Comparison of ENCODE assay signal across 11 cellular contexts in the genomic region with DNA sequence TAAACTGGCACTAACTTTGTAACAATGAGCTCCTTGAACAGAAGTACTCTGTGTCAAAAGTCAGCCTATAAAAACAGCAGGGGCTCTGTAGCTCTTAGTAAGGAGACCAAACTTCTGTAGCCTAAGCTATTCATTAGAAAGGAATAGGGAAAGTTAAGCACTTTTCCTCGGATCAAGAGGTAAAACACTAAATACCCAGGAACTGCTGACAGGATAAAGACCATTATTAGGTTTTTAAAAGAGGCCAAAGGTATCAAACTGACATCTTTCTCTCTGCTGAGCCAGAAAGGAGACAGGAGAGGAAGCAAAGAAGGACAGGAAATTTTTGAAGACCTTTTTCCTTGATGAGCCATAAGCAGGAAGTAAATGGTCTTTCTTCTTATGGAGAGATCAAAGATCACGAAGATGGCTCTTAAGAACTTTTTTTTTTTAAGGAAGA. TPM values are rescaled to one million over a fixed set of nuclear protein-coding genes. Genes with fewer than 3 reads are reported as not detected.
DNase-seq lines count a peak whose midpoint lies in the region; ATAC-seq and TF ChIP-seq lines count a peak whose summit lies in the region.
"Had no signal": no experiment of that assay in that cellular context is flagged by ENCODE, and none has a peak within 500 bp of the region (broad histone marks: within the 10 kb centered on the region; RNA-seq: fewer than 3 reads in every experiment).

No MANE protein-coding gene starts in this region.

- peak overlapping the region; percentile 28; the same call in 1 of the 2 replicates for H3K4me3 ChIP-seq in SK-N-MC
- H3K4me3 ChIP-seq: GM23248 had no signal

- H3K9me3 ChIP-seq in SK-N-MC (ENCODE audit: low read depth, low read length), result no peaks in the 10 kb centered on the region

- peak; percentile 5 for DNase-seq in H4 (ENCODE audit: low spot score)
- DNase-seq in SK-N-MC (ENCODE audit: low read depth, low spot score), result no peak
- no peak for DNase-seq in left colon
- no peak for DNase-seq in mucosa of gallbladder (ENCODE audit: low spot score)
- no peak for DNase-seq in SHP77 treated with DMSO at 0.1 percent for 48 hours (lab: John Stamatoyannopoulos, UW)
- DNase-seq: activated naive CD4-positive, alpha-beta T cell treated with anti-CD3 and anti-CD28 coated beads, Interleukin-2, amount 10 ng/mL, durations not matched to agents 7 days and 5 days; GM23248; MM.1S had no signal

- H3K36me3 ChIP-seq in SK-N-MC (ENCODE audit: insufficient read depth, low read length), result peaks cover 17% of the 10 kb centered on the region

- intact Hi-C loops in left colon (cut with DNase I, micrococcal nuclease), result loop anchor here in 1 of 2 donors (10.0 kb wide), 1 partner anchor 891 kb away; no protein-coding TSS in a partner anchor

- H3K27ac ChIP-seq in 22Rv1 (peak overlapping the region; percentile 31), SK-N-MC (peak overlapping the region; percentile 38; the same call in 1 of the 2 replicates)
- H3K27ac ChIP-seq: GM23248 had no signal

- ATAC-seq in left colon (peak; percentile 93), GM18502 (IDR thresholded peaks at IDR 0.05; ENCODE audit: poor library complexity, unreplicated experiment) (no peak), HG03439 (IDR thresholded peaks at IDR 0.05; ENCODE audit: unreplicated experiment) (no peak)

- peak overlapping the region; percentile 41 for H3K9ac ChIP-seq in SK-N-MC (ENCODE audit: insufficient read length)
- H3K9ac ChIP-seq: GM23248 had no signal

- TF ChIP-seq CTCF in 22Rv1 (IDR thresholded peaks at IDR 0.05), result no peak

RNA-seq across cellular contexts. Expression of gene ANAPC10, which starts 31.9 kb away (rescaled TPM):
- 32.3 and 38.2 TPM in 2 replicates for total RNA-seq in H4 (2014; rRNA removed; shearing (Covaris generic))
- total RNA-seq in left colon, result 10 to 100 TPM in 1 of 2 donors, 1 to 10 TPM in 1; 9.9 to 11.8 TPM
- 13.6 TPM for total RNA-seq in mucosa of gallbladder

RNA-seq across cellular contexts. Expression of gene ABCE1, which starts 32.0 kb away (rescaled TPM):
- total RNA-seq in H4 (2014; rRNA removed; shearing (Covaris generic)), result 127 and 165 TPM in 2 replicates
- 10 to 100 TPM; 24.5 to 35.2 TPM for total RNA-seq in left colon
- total RNA-seq in mucosa of gallbladder, result 33.6 TPM
